In genomic region chr10:44974082-44974627, GRCh38 we compare ENCODE assay signal across 1 cellular context.
TF ChIP-seq lines count a peak whose summit lies in the region.

No MANE protein-coding gene starts in this region.

TF ChIP-seq in K562, 482 proteins besides CTCF, POLR2A, EP300 and RAD21:
- 0 out of 2 replicates have a peak, but pooled peaks have one; percentile 9 for TF ChIP-seq ELF1 (tag; IDR thresholded peaks at IDR 0.05)
- no peak for TF ChIP-seq NR0B1 (IDR thresholded peaks at IDR 0.05; ENCODE audit: partially characterized antibody)
- TF ChIP-seq ZNF511 (CRISPR knock-in tag; IDR thresholded peaks at IDR 0.05) = no peak
TF ChIP-seq in K562: peak in this region for 1.
